ENCODE assay signal across 31 cellular contexts in the genomic region with DNA sequence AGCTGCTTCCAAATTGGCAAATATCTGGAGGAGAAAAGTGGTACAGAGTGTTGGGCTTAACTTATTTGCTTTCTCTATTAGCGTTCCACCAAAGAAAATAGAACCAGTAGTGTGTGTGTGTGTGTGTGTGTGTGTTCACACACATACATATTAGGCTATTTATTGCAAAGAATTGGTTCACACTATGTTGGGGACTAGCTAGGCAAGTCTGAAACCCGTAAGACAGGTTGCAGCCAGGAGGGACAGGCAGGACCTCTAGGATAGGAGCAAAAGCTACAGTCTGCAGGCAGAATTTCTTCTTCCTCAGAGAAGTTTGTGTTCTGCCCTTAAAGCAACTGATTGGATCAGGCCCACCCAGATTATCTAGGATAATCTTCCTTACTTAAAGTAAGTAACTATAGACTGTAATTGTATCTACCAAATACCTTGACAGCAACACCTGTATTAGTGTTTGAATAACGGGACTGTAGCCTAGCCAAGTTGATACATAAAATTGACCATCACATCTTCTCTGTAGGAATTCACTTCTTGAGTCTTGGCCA. TPM values are rescaled to one million over a fixed set of nuclear protein-coding genes. Genes with fewer than 3 reads are reported as not detected.
A peak's percentile ranks its signal among the peaks of the same experiment; 100 is the strongest.
DNase-seq lines count a peak whose midpoint lies in the region; ATAC-seq and TF ChIP-seq lines count a peak whose summit lies in the region.
"Had no signal": no experiment of that assay in that cellular context is flagged by ENCODE, and none has a peak within 500 bp of the region (broad histone marks: within the 10 kb centered on the region; RNA-seq: fewer than 3 reads in every experiment).

No MANE protein-coding gene starts in this region.

- peaks cover 3 to 27% (median 15%) of the 10 kb centered on the region in 4 donors for H3K36me3 ChIP-seq in stomach
- H3K36me3 ChIP-seq: neural progenitor cell had no signal

- no peaks in the 10 kb centered on the region for H3K9me3 Mint-ChIP-seq in CD4-positive, alpha-beta T cell
- H3K9me3 Mint-ChIP-seq in endothelial cell (ENCODE audit: unreplicated experiment) = no peaks in the 10 kb centered on the region
- H3K9me3 Mint-ChIP-seq: activated CD4-positive, alpha-beta memory T cell treated with anti-CD3 and anti-CD28 coated beads, Interleukin-2, amount 10 ng/mL, durations not matched to agents 7 days and 5 days; activated naive CD4-positive, alpha-beta T cell treated with anti-CD3 and anti-CD28 coated beads, Interleukin-2, amount 50 U/mL, for 24 hours; activated T-helper 17 cell treated with anti-CD3 and anti-CD28 coated beads, Interleukin-2, amount 50 U/mL, for 72 hours; HFFc6; stimulated activated naive CD8-positive, alpha-beta T cell treated with anti-CD3 and anti-CD28 coated beads, Interleukin-15, Interleukin-2, amounts not matched to agents 100 ng/mL and 50 ng/mL, for 24 hours had no signal

- no peaks in the 10 kb centered on the region for H3K27me3 ChIP-seq in CD4-positive, alpha-beta T cell (ENCODE audit: control insufficient read depth, insufficient read depth, low read length)
- no peaks in the 10 kb centered on the region for H3K27me3 ChIP-seq in stomach
- H3K27me3 ChIP-seq: BLaER1, neural progenitor cell, tibial artery had no signal

- POLR2A ChIA-PET in CD4-positive, alpha-beta T cell (lab: Charles Lee) = interaction anchor here (1.3 kb wide), 1 partner anchor 13 kb away, joined by 5 read pairs; no protein-coding TSS in a partner anchor

- H3K4me1 Mint-ChIP-seq in CD4-positive, alpha-beta T cell (ENCODE audit: low read depth) = peaks cover 28% of the 10 kb centered on the region
- peaks cover 7% of the 10 kb centered on the region for H3K4me1 Mint-ChIP-seq in endothelial cell (ENCODE audit: unreplicated experiment)
- H3K4me1 Mint-ChIP-seq: activated CD4-positive, alpha-beta memory T cell treated with anti-CD3 and anti-CD28 coated beads, Interleukin-2, amount 10 ng/mL, durations not matched to agents 7 days and 5 days had no signal

- H3K27ac Mint-ChIP-seq in CD4-positive, alpha-beta T cell = peak overlapping the region; percentile 9
- H3K27ac Mint-ChIP-seq in endothelial cell (ENCODE audit: unreplicated experiment) = no peak overlapping the region
- H3K27ac Mint-ChIP-seq: activated CD4-positive, alpha-beta memory T cell treated with anti-CD3 and anti-CD28 coated beads, Interleukin-2, amount 10 ng/mL, durations not matched to agents 7 days and 5 days; activated naive CD4-positive, alpha-beta T cell treated with anti-CD3 and anti-CD28 coated beads, Interleukin-2, amount 50 U/mL, for 24 hours; activated T-helper 17 cell treated with anti-CD3 and anti-CD28 coated beads, Interleukin-2, amount 50 U/mL, for 72 hours; HFFc6; neural progenitor cell; stimulated activated naive CD8-positive, alpha-beta T cell treated with anti-CD3 and anti-CD28 coated beads, Interleukin-15, Interleukin-2, amounts not matched to agents 100 ng/mL and 50 ng/mL, for 24 hours had no signal

- no peaks in the 10 kb centered on the region for H3K9me3 ChIP-seq in CD4-positive, alpha-beta T cell (ENCODE audit: control insufficient read depth, low read length)
- no peaks in the 10 kb centered on the region for H3K9me3 ChIP-seq in stomach
- H3K9me3 ChIP-seq: BLaER1, tibial artery had no signal

- no peak for TF ChIP-seq EP300 in stomach (IDR thresholded peaks at IDR 0.05)

- peaks cover 53% of the 10 kb centered on the region for H3K36me3 Mint-ChIP-seq in CD4-positive, alpha-beta T cell (ENCODE audit: low read depth)
- H3K36me3 Mint-ChIP-seq in endothelial cell (ENCODE audit: low read depth, unreplicated experiment) = no peaks in the 10 kb centered on the region

- ATAC-seq in CD4-positive, alpha-beta T cell (ENCODE audit: poor library complexity) = no peak
- ATAC-seq: activated T-helper 17 cell treated with anti-CD3 and anti-CD28 coated beads, Interleukin-2, amount 50 U/mL, for 72 hours; left lobe of liver; right cardiac atrium; Right ventricle myocardium inferior had no signal

- TF ChIP-seq POLR2A in stomach (IDR thresholded peaks at IDR 0.05) = no peak

- no peak overlapping the region for H3K4me3 Mint-ChIP-seq in CD4-positive, alpha-beta T cell
- no peak overlapping the region for H3K4me3 Mint-ChIP-seq in endothelial cell (ENCODE audit: unreplicated experiment)
- H3K4me3 Mint-ChIP-seq: activated CD4-positive, alpha-beta memory T cell treated with anti-CD3 and anti-CD28 coated beads, Interleukin-2, amount 10 ng/mL, durations not matched to agents 7 days and 5 days; activated naive CD4-positive, alpha-beta T cell treated with anti-CD3 and anti-CD28 coated beads, Interleukin-2, amount 50 U/mL, for 24 hours; activated T-helper 17 cell treated with anti-CD3 and anti-CD28 coated beads, Interleukin-2, amount 50 U/mL, for 72 hours; HFFc6; neural progenitor cell; stimulated activated naive CD8-positive, alpha-beta T cell treated with anti-CD3 and anti-CD28 coated beads, Interleukin-15, Interleukin-2, amounts not matched to agents 100 ng/mL and 50 ng/mL, for 24 hours had no signal

- intact Hi-C loops in CD4-positive, alpha-beta T cell (cut with DNase I, micrococcal nuclease) = no loop called here
- intact Hi-C loops in stomach (cut with DNase I; ENCODE audit: low total_unique reads) = no loop called here

- no peak overlapping the region for H3K27ac ChIP-seq in CD4-positive, alpha-beta T cell (ENCODE audit: low read depth, low read length)
- no peak overlapping the region for H3K27ac ChIP-seq in stomach
- H3K27ac ChIP-seq: BLaER1, neural progenitor cell, parathyroid adenoma, tibial artery had no signal

- H3K4me3 ChIP-seq in epithelial cell of esophagus (ENCODE audit: low read length) (no peak overlapping the region), stomach (no peak overlapping the region)
- H3K4me3 ChIP-seq: BLaER1, neural progenitor cell, tibial artery had no signal

- no peak for DNase-seq in CD4-positive, alpha-beta T cell
- DNase-seq in ELF-1 (ENCODE audit: low read depth, low spot score) = peak; percentile 22
- DNase-seq in epithelial cell of esophagus (ENCODE audit: low read depth) = peak; percentile 73
- peak; percentile 29 for DNase-seq in stomach
- DNase-seq in GDM1 (lab: John Stamatoyannopoulos, UW) = no peak
- DNase-seq in endothelial cell (ENCODE audit: low spot score) = no peak
- DNase-seq in activated CD4-positive, alpha-beta T cell treated with anti-CD3 and anti-CD28 coated beads for 4 hours = no peak
- DNase-seq: activated CD4-positive, alpha-beta memory T cell treated with anti-CD3 and anti-CD28 coated beads, Interleukin-2, amount 10 ng/mL, durations not matched to agents 7 days and 5 days; activated CD4-positive, alpha-beta T cell treated with anti-CD3 and anti-CD28 coated beads for 1 hour; DND-41; effector CD8-positive, alpha-beta T cell; HFFc6; KBM-7; mesendoderm; MM.1S; NCI-H1930; NCI-H524 treated with DMSO at 0.1 percent for 48 hours; NK-92 treated with Interleukin-12 subunit alpha and Interleukin-12 subunit beta, amount 100 ng/mL, for 24 hours; right cardiac atrium; stimulated activated CD4-positive, alpha-beta T cell treated with anti-CD3 and anti-CD28 coated beads, Interleukin-1b, Interleukin-23, amount 100 ng/mL, for 48 hours; T-helper 2 cell; tibial artery had no signal

- CTCF ChIA-PET in CD4-positive, alpha-beta T cell (lab: Charles Lee) = no interaction called here

- TF ChIP-seq CTCF in CD4-positive, alpha-beta T cell (IDR thresholded peaks at IDR 0.05) = no peak
- TF ChIP-seq CTCF in epithelial cell of esophagus (IDR thresholded peaks at IDR 0.05; ENCODE audit: insufficient read depth, low read depth, low read length, missing control alignments) (no peak), stomach (IDR thresholded peaks at IDR 0.05) (no peak), endothelial cell (IDR thresholded peaks at IDR 0.05; ENCODE audit: unreplicated experiment) (no peak)

- H3K4me1 ChIP-seq in stomach = peaks cover 0 to 35% (median 22%) of the 10 kb centered on the region in 4 donors
- H3K4me1 ChIP-seq: neural progenitor cell, parathyroid adenoma had no signal

- WGBS in stomach, 5 donors = 48 to 64% (median 54%) methylated on average over 3 of the region's 3 CpGs

- H3K27me3 Mint-ChIP-seq in CD4-positive, alpha-beta T cell = no peaks in the 10 kb centered on the region
- H3K27me3 Mint-ChIP-seq in endothelial cell (ENCODE audit: unreplicated experiment) = peaks cover 4% of the 10 kb centered on the region
- H3K27me3 Mint-ChIP-seq: activated CD4-positive, alpha-beta memory T cell treated with anti-CD3 and anti-CD28 coated beads, Interleukin-2, amount 10 ng/mL, durations not matched to agents 7 days and 5 days; activated naive CD4-positive, alpha-beta T cell treated with anti-CD3 and anti-CD28 coated beads, Interleukin-2, amount 50 U/mL, for 24 hours; activated T-helper 17 cell treated with anti-CD3 and anti-CD28 coated beads, Interleukin-2, amount 50 U/mL, for 72 hours; stimulated activated naive CD8-positive, alpha-beta T cell treated with anti-CD3 and anti-CD28 coated beads, Interleukin-15, Interleukin-2, amounts not matched to agents 100 ng/mL and 50 ng/mL, for 24 hours had no signal

RNA-seq across cellular contexts. Expression of gene KCTD20, which starts 12.8 kb away (rescaled TPM):
- 10 to 100 TPM; 38.4 to 39.5 TPM for total RNA-seq in CD4-positive, alpha-beta T cell
- total RNA-seq in stomach = 10 to 100 TPM; 18.4 to 72.7 (median 20.3) TPM
- polyA plus RNA-seq in stomach = 10 to 100 TPM; 10.3 to 20.4 (median 16.3) TPM
- total RNA-seq in endothelial cell (ENCODE audit: unreplicated experiment) = 43.0 TPM

RNA-seq across cellular contexts. Expression of gene PXT1, which starts 12.9 kb away (rescaled TPM):
- total RNA-seq in CD4-positive, alpha-beta T cell = under 1 TPM; 0.55 to 0.59 TPM
- total RNA-seq in stomach (not detected), endothelial cell (ENCODE audit: unreplicated experiment) (not detected)
- not detected for polyA plus RNA-seq in stomach
- total RNA-seq: epithelial cell of proximal tubule, Right ventricle myocardium inferior had no signal

Comparison
In these comparisons a context has a peak if more than half of its experiments do, and no peak if none do; other contexts are left out.
1. DNase-seq: peak in ELF-1 (single experiment), epithelial cell of esophagus (single experiment) and stomach (single experiment); none in CD4-positive, alpha-beta T cell (0 of 10), GDM1 (single experiment), endothelial cell (single experiment) and activated CD4-positive, alpha-beta T cell treated with anti-CD3 and anti-CD28 coated beads for 4 hours (0 of 2).